In the genomic region with DNA sequence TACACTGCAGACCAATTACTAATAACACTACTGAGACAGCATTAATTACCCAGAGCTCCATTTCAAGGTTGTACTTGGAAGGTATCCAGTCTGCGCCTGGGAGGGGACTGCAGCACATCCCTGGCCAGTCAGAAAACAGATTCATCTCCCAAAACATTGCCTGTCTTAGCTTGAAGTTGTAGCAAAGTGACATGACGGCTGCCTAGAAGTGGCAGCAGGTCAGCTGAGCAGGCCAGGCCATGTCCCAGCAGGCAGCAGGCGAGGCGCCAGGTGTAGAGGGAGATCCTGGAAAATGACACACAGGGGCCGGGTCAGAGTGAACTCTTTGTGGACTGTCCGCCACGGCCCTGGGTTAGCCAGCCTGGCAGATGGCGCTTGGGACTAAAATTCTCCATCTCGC, we compare ENCODE assay signal across 10 cellular contexts. TPM values are rescaled to one million over a fixed set of nuclear protein-coding genes. Genes with fewer than 3 reads are reported as not detected.
DNase-seq lines count a peak whose midpoint lies in the region; ATAC-seq and TF ChIP-seq lines count a peak whose summit lies in the region.
"Had no signal": no experiment of that assay in that cellular context is flagged by ENCODE, and none has a peak within 500 bp of the region (broad histone marks: within the 10 kb centered on the region; RNA-seq: fewer than 3 reads in every experiment).

No MANE protein-coding gene starts in this region.

- H3K36me3 Mint-ChIP-seq in activated T-cell treated with anti-CD3 and anti-CD28 coated beads, Interleukin-2, amount 50 U/mL, for 72 hours (ENCODE audit: insufficient read depth in 2 of 2) = no peaks in the 10 kb centered on the region
- no peaks in the 10 kb centered on the region for H3K36me3 Mint-ChIP-seq in activated CD4-positive, alpha-beta memory T cell treated with anti-CD3 and anti-CD28 coated beads, Interleukin-2, amount 10 ng/mL, durations not matched to agents 7 days and 5 days (ENCODE audit: low read depth)
- H3K36me3 Mint-ChIP-seq in immature natural killer cell = peaks cover 0 to 6% (median 0%) of the 10 kb centered on the region in 3 donors

- no peak for DNase-seq in activated T-cell treated with anti-CD3 and anti-CD28 coated beads, Interleukin-2, amount 50 U/mL, for 72 hours
- DNase-seq in activated T-cell treated with anti-CD3 and anti-CD28 coated beads, Interleukin-2, amount 50 U/mL, for 48 hours = no peak
- no peak for DNase-seq in activated CD4-positive, alpha-beta memory T cell treated with anti-CD3 and anti-CD28 coated beads, Interleukin-2, amount 10 ng/mL, durations not matched to agents 7 days and 5 days
- no peak for DNase-seq in immature natural killer cell
- DNase-seq in GM19238 (ENCODE audit: insufficient read length, low spot score) = no peak
- no peak for DNase-seq in coronary artery (ENCODE audit: low spot score)

- H3K4me3 Mint-ChIP-seq in activated T-cell treated with anti-CD3 and anti-CD28 coated beads, Interleukin-2, amount 50 U/mL, for 72 hours = peak overlapping the region; percentile 56 to 61
- H3K4me3 Mint-ChIP-seq in activated CD4-positive, alpha-beta memory T cell treated with anti-CD3 and anti-CD28 coated beads, Interleukin-2, amount 10 ng/mL, durations not matched to agents 7 days and 5 days = peak overlapping the region; percentile 42
- peak overlapping the region; percentile 66 to 81 (median 79) for H3K4me3 Mint-ChIP-seq in immature natural killer cell

- H3K27ac Mint-ChIP-seq in activated T-cell treated with anti-CD3 and anti-CD28 coated beads, Interleukin-2, amount 50 U/mL, for 72 hours = peak overlapping the region; percentile 30
- H3K27ac Mint-ChIP-seq in activated CD4-positive, alpha-beta memory T cell treated with anti-CD3 and anti-CD28 coated beads, Interleukin-2, amount 10 ng/mL, durations not matched to agents 7 days and 5 days = no peak overlapping the region
- peak overlapping the region in 4 of 6 donors; percentile 7 to 66 (median 43) for H3K27ac Mint-ChIP-seq in immature natural killer cell

- CTCF ChIA-PET in activated CD4-positive, alpha-beta memory T cell treated with anti-CD3 and anti-CD28 coated beads, Interleukin-2, amount 10 ng/mL, durations not matched to agents 7 days and 5 days (lab: Charles Lee) = interaction anchor here (3.0 kb wide), 1 partner anchor 58 kb away, joined by 11 read pairs; the partner anchor contains the start of gene PARL

- H3K4me3 ChIP-seq in coronary artery = no peak overlapping the region

- peaks cover 7% of the 10 kb centered on the region for H3K27me3 Mint-ChIP-seq in activated T-cell treated with anti-CD3 and anti-CD28 coated beads, Interleukin-2, amount 50 U/mL, for 72 hours (ENCODE audit: low read depth)
- H3K27me3 Mint-ChIP-seq in activated CD4-positive, alpha-beta memory T cell treated with anti-CD3 and anti-CD28 coated beads, Interleukin-2, amount 10 ng/mL, durations not matched to agents 7 days and 5 days = peaks cover 13% of the 10 kb centered on the region
- peaks cover 1 to 3% (median 3%) of the 10 kb centered on the region in 3 donors for H3K27me3 Mint-ChIP-seq in immature natural killer cell (ENCODE audit: low read depth in 3 of 3)

- peaks cover 8% of the 10 kb centered on the region for H3K4me1 Mint-ChIP-seq in activated T-cell treated with anti-CD3 and anti-CD28 coated beads, Interleukin-2, amount 50 U/mL, for 72 hours (ENCODE audit: low read depth)
- H3K4me1 Mint-ChIP-seq in activated CD4-positive, alpha-beta memory T cell treated with anti-CD3 and anti-CD28 coated beads, Interleukin-2, amount 10 ng/mL, durations not matched to agents 7 days and 5 days = peaks cover 12% of the 10 kb centered on the region
- H3K4me1 Mint-ChIP-seq in immature natural killer cell = peaks cover 17 to 18% of the 10 kb centered on the region in 2 donors

- no peak for ATAC-seq in activated T-cell treated with anti-CD3 and anti-CD28 coated beads, Interleukin-2, amount 50 U/mL, for 72 hours (replicated peaks in 1 of 2)
- no peak for ATAC-seq in activated CD4-positive, CD25-positive, alpha-beta regulatory T cell treated with anti-CD3 and anti-CD28 coated beads, Interleukin-2, amount 50 U/mL, for 24 hours

- no peak for TF ChIP-seq CTCF in coronary artery (IDR thresholded peaks at IDR 0.05)

- H3K27ac ChIP-seq in temporal lobe (ENCODE audit: low read depth, low read length) (peak overlapping the region; percentile 81), coronary artery (no peak overlapping the region)
- H3K27ac ChIP-seq: BLaER1 treated with 17β-estradiol and CSF1 and Interleukin-3, amounts not matched to agents 10 nM and 100 nM; GM23248 had no signal

- POLR2A ChIA-PET in activated CD4-positive, alpha-beta memory T cell treated with anti-CD3 and anti-CD28 coated beads, Interleukin-2, amount 10 ng/mL, durations not matched to agents 7 days and 5 days (lab: Charles Lee) = interaction anchor here (1.2 to 1.3 kb wide), 2 partner anchors 11 to 58 kb away, joined by 4 read pairs; partner anchors contain the start of gene PARL

- H3K9me3 Mint-ChIP-seq in activated T-cell treated with anti-CD3 and anti-CD28 coated beads, Interleukin-2, amount 50 U/mL, for 72 hours = no peaks in the 10 kb centered on the region
- H3K9me3 Mint-ChIP-seq in activated CD4-positive, alpha-beta memory T cell treated with anti-CD3 and anti-CD28 coated beads, Interleukin-2, amount 10 ng/mL, durations not matched to agents 7 days and 5 days = no peaks in the 10 kb centered on the region
- no peaks in the 10 kb centered on the region for H3K9me3 Mint-ChIP-seq in immature natural killer cell

RNA-seq across cellular contexts. Expression of gene MAP6D1, which starts 1.1 kb away (rescaled TPM):
- total RNA-seq in activated T-cell treated with anti-CD3 and anti-CD28 coated beads, Interleukin-2, amount 50 U/mL, for 72 hours = 1 to 10 TPM in 1 of 2 donors, under 1 TPM in 1; 1.00 to 1.4 TPM
- under 1 TPM in 1 of 2 experiments, not detected in 1; 0.55 TPM for total RNA-seq in activated CD4-positive, alpha-beta memory T cell treated with anti-CD3 and anti-CD28 coated beads, Interleukin-2, amount 10 ng/mL, durations not matched to agents 7 days and 5 days
- not detected for polyA plus RNA-seq in immature natural killer cell
- 5.2 TPM for total RNA-seq in temporal lobe

RNA-seq across cellular contexts. Expression of gene PARL, which starts 58.2 kb away (rescaled TPM):
- 10 to 100 TPM; 77.3 to 92.3 TPM for total RNA-seq in activated T-cell treated with anti-CD3 and anti-CD28 coated beads, Interleukin-2, amount 50 U/mL, for 72 hours
- 10 to 100 TPM; 47.6 to 49.0 TPM for total RNA-seq in activated CD4-positive, alpha-beta memory T cell treated with anti-CD3 and anti-CD28 coated beads, Interleukin-2, amount 10 ng/mL, durations not matched to agents 7 days and 5 days
- 100 to 1,000 TPM in 2 of 3 donors, 10 to 100 TPM in 1; 82.7 to 180 (median 120) TPM for polyA plus RNA-seq in immature natural killer cell
- total RNA-seq in temporal lobe = 17.7 TPM
